Comparison of ENCODE assay signal across 8 cellular contexts in genomic region chr7:25894002-25894901, GRCh38.
A peak's percentile ranks its signal among the peaks of the same experiment; 100 is the strongest.
DNase-seq lines count a peak whose midpoint lies in the region; ATAC-seq, FAIRE-seq and TF ChIP-seq lines count a peak whose summit lies in the region.

No MANE protein-coding gene starts in this region.

- no peaks in the 10 kb centered on the region for H3K36me3 Mint-ChIP-seq in CD8-positive, alpha-beta T cell

- no peaks in the 10 kb centered on the region for H3K9me3 Mint-ChIP-seq in CD8-positive, alpha-beta T cell

- no peak overlapping the region for H3K4me3 ChIP-seq in CD8-positive, alpha-beta T cell (ENCODE audit: low read depth, low read length)
- H3K4me3 ChIP-seq in OCI-LY1 (ENCODE audit: low read depth, low read length, poor library complexity, severe bottlenecking): peak overlapping the region; percentile 57
- peak overlapping the region; percentile 58; the same call in 1 of the 2 replicates for H3K4me3 ChIP-seq in GM12878
- no peak overlapping the region for H3K4me3 ChIP-seq in parathyroid adenoma (ENCODE audit: low read depth, low read length)

- H3K79me2 ChIP-seq in OCI-LY1 (ENCODE audit: insufficient read depth, low read length) (no peaks in the 10 kb centered on the region), GM12878 (ENCODE audit: control insufficient read depth, insufficient read depth, low read length) (no peaks in the 10 kb centered on the region), parathyroid adenoma (no peaks in the 10 kb centered on the region)

- H3K4me1 Mint-ChIP-seq in CD8-positive, alpha-beta T cell (ENCODE audit: low read depth): peaks cover 21% of the 10 kb centered on the region

- intact Hi-C loops in CD8-positive, alpha-beta T cell (cut with DNase I, micrococcal nuclease): loop anchor here (5.0 to 10.0 kb wide), 5 partner anchors 183 to 788 kb away; partner anchors contain the start of genes CBX3 (in 1 of the 2) and HNRNPA2B1 (in 1 of the 2)
- intact Hi-C loops in GM12878 (cut with micrococcal nuclease; ENCODE audit: unreplicated experiment): loop anchor here (1.0 to 5.0 kb wide), 7 partner anchors 55 to 1268 kb away; partner anchors contain the start of gene SNX10

- H2AFZ ChIP-seq in OCI-LY1 (ENCODE audit: low read length) (peak overlapping the region; percentile 84), GM12878 (ENCODE audit: control insufficient read depth, low read depth, low read length) (peak overlapping the region; percentile 99), parathyroid adenoma (peak overlapping the region; percentile 91)

- no peaks in the 10 kb centered on the region for H3K9me2 ChIP-seq in OCI-LY1 (ENCODE audit: low read depth, low read length)

- peak; percentile 52 for ATAC-seq in CD8-positive, alpha-beta T cell
- peak; percentile 65 for ATAC-seq in GM18858 (IDR thresholded peaks at IDR 0.05; ENCODE audit: unreplicated experiment)
- peak; percentile 54 for ATAC-seq in HG02973 (IDR thresholded peaks at IDR 0.05; ENCODE audit: unreplicated experiment)
- peak; percentile 88 for ATAC-seq in GM12878

- peaks cover 14% of the 10 kb centered on the region for H3K4me1 ChIP-seq in CD8-positive, alpha-beta T cell (ENCODE audit: insufficient read depth, low read length)
- H3K4me1 ChIP-seq in OCI-LY1 (ENCODE audit: insufficient read depth, low read length, severe bottlenecking): peaks cover 49% of the 10 kb centered on the region
- H3K4me1 ChIP-seq in GM12878 (ENCODE audit: control insufficient read depth, insufficient read depth, low read length): peaks cover 29% of the 10 kb centered on the region
- H3K4me1 ChIP-seq in parathyroid adenoma: peaks cover 5% of the 10 kb centered on the region

- FAIRE-seq in GM12878 (lab: Jason Lieb, UNC): peak; percentile 54

- BruUV-seq in GM12878 (replicated peaks; lab: Mats Ljungman, UMichigan): no TSS peak

- TF ChIP-seq RAD21 in GM12878 (IDR thresholded peaks at IDR 0.05; ENCODE audit: insufficient read depth, low read depth, low read length): no peak

- no peak overlapping the region for H3K27ac ChIP-seq in CD8-positive, alpha-beta T cell (ENCODE audit: low read depth, low read length)
- H3K27ac ChIP-seq in OCI-LY1 (ENCODE audit: low read depth, low read length, poor library complexity, severe bottlenecking) (peak overlapping the region; percentile 85), GM12878 (ENCODE audit: control insufficient read depth, insufficient read depth) (peak overlapping the region; percentile 59), parathyroid adenoma (no peak overlapping the region)

- peak overlapping the region; percentile 73 for H3K9ac ChIP-seq in OCI-LY1 (ENCODE audit: low read length)
- H3K9ac ChIP-seq in GM12878 (ENCODE audit: control insufficient read depth, insufficient read depth, low read length): peak overlapping the region; percentile 59
- H3K9ac ChIP-seq in parathyroid adenoma: no peak overlapping the region

- no peaks in the 10 kb centered on the region for H3K36me3 ChIP-seq in CD8-positive, alpha-beta T cell (ENCODE audit: insufficient read depth, low read length)
- H3K36me3 ChIP-seq in OCI-LY1 (ENCODE audit: insufficient read depth, low read length) (no peaks in the 10 kb centered on the region), GM12878 (ENCODE audit: control insufficient read depth in 2 of 2, insufficient read depth in 2 of 2, low read length in 1 of 2) (no peaks in the 10 kb centered on the region), parathyroid adenoma (ENCODE audit: control insufficient read depth, insufficient read depth, low read length) (no peaks in the 10 kb centered on the region)

- H3K4me2 ChIP-seq in OCI-LY1 (ENCODE audit: low read length): peak overlapping the region; percentile 85
- peak overlapping the region; percentile 85 for H3K4me2 ChIP-seq in GM12878 (ENCODE audit: control insufficient read depth, insufficient read depth)
- no peak overlapping the region for H3K4me2 ChIP-seq in parathyroid adenoma (ENCODE audit: low read length)

- 0 out of 4 replicates have a peak, but pooled peaks of 1 of the 2 experiments have one; percentile 22 for TF ChIP-seq EP300 in GM12878 (IDR thresholded peaks at IDR 0.05; ENCODE audit: borderline replicate concordance in 1 of 2, control insufficient read depth in 1 of 2, low read depth in 2 of 2, low read length in 2 of 2)

- H3K4me3 Mint-ChIP-seq in CD8-positive, alpha-beta T cell: peak overlapping the region; percentile 4

- peaks cover 7% of the 10 kb centered on the region for H3K27me3 Mint-ChIP-seq in CD8-positive, alpha-beta T cell (ENCODE audit: low read depth)

- H3K9me3 ChIP-seq in CD8-positive, alpha-beta T cell (ENCODE audit: low read length): no peaks in the 10 kb centered on the region
- H3K9me3 ChIP-seq in OCI-LY1 (ENCODE audit: low read length) (no peaks in the 10 kb centered on the region), GM12878 (replicated peaks; ENCODE audit: control insufficient read depth, insufficient read depth, low read length) (no peaks in the 10 kb centered on the region), parathyroid adenoma (ENCODE audit: control insufficient read depth, low read length) (no peaks in the 10 kb centered on the region)

- H3F3A ChIP-seq in OCI-LY1 (ENCODE audit: insufficient read depth, low read length): no peaks in the 10 kb centered on the region

- 45% methylated on average over 7 of the region's 7 CpGs for WGBS in GM12878 (ENCODE audit: insufficient coverage, insufficient replicate concordance, low lambda C conversion rate, missing lambda C conversion rate)

- TF ChIP-seq CTCF in CD8-positive, alpha-beta T cell (IDR thresholded peaks at IDR 0.05): no peak
- TF ChIP-seq CTCF in OCI-LY1 (IDR thresholded peaks at IDR 0.05; ENCODE audit: low read length) (no peak), GM12878 (IDR thresholded peaks at IDR 0.05 in 2 of 3, conservative IDR thresholded peaks at IDR 0.05 in 1 of 3; ENCODE audit: control insufficient read depth in 2 of 3, extremely low read depth in 1 of 3, insufficient read depth in 1 of 3, low read depth in 3 of 3, low read length in 3 of 3) (peak in 1 of 3 experiments; percentile 14; a peak in 1 of 6 replicates), parathyroid adenoma (IDR thresholded peaks at IDR 0.05) (no peak)

- SMC1A ChIA-PET in GM12878 (lab: Charles Lee; ENCODE audit: uncharacterized antibody, unreplicated experiment): interaction anchor here (0.5 to 10.3 kb wide), 50 partner anchors 13 to 1285 kb away, joined by 3 to 200 read pairs (median 6); partner anchors contain the start of gene NFE2L3

- no peaks in the 10 kb centered on the region for H4K20me1 ChIP-seq in OCI-LY1 (ENCODE audit: insufficient read depth, low read length)
- H4K20me1 ChIP-seq in GM12878 (ENCODE audit: control insufficient read depth, insufficient read depth): no peaks in the 10 kb centered on the region

- peak; percentile 51; the same call in 1 of the 2 replicates for TF ChIP-seq POLR2A in GM12878 (IDR thresholded peaks at IDR 0.05; ENCODE audit: low read depth, low read length)

- POLR2A ChIA-PET in CD8-positive, alpha-beta T cell (lab: Charles Lee): interaction anchor here (0.5 to 1.8 kb wide), 2 partner anchors 212 to 471 kb away, joined by 3 to 7 read pairs; no protein-coding TSS in a partner anchor
- POLR2A ChIA-PET in GM12878 (lab: Charles Lee): interaction anchor here (0.7 to 3.4 kb wide), 11 partner anchors 11 to 465 kb away, joined by 3 to 21 read pairs (median 4); partner anchors contain the start of gene HNRNPA2B1

- no peak overlapping the region for H3K27ac Mint-ChIP-seq in CD8-positive, alpha-beta T cell

- in situ Hi-C loops in GM12878 (cut with MboI): loop anchor here (5.0 to 10.0 kb wide), 4 partner anchors 303 to 771 kb away; no protein-coding TSS in a partner anchor

- RAD21 ChIA-PET in GM12878 (lab: Charles Lee; ENCODE audit: unreplicated experiment): interaction anchor here (0.6 to 6.8 kb wide), 40 partner anchors 10 to 961 kb away, joined by 3 to 90 read pairs (median 6); partner anchors contain the start of genes NFE2L3 and SNX10

- DNase-seq in CD8-positive, alpha-beta T cell: peak in 3 of 7 experiments; percentile 23 to 41 (median 27)
- DNase-seq in GM12878 (ENCODE audit: low read depth, low spot score) (peak; percentile 53), hepatic stellate cell (ENCODE audit: low spot score) (no peak), NCI-H446 treated with DMSO at 0.1 percent for 48 hours (lab: John Stamatoyannopoulos, UW) (no peak)

- H3K27me3 ChIP-seq in CD8-positive, alpha-beta T cell (ENCODE audit: insufficient read depth, low read length): no peaks in the 10 kb centered on the region
- H3K27me3 ChIP-seq in OCI-LY1 (ENCODE audit: insufficient read depth, low read length): no peaks in the 10 kb centered on the region
- no peaks in the 10 kb centered on the region; a peak in 1 of 4 replicates for H3K27me3 ChIP-seq in GM12878 (replicated peaks in 1 of 2; ENCODE audit: control insufficient read depth in 2 of 2, insufficient read depth in 2 of 2, low read length in 1 of 2)
- no peaks in the 10 kb centered on the region for H3K27me3 ChIP-seq in parathyroid adenoma (ENCODE audit: control insufficient read depth, insufficient read depth, low read length)

- CTCF ChIA-PET in CD8-positive, alpha-beta T cell (lab: Charles Lee): interaction anchor here (0.6 to 8.4 kb wide), 32 partner anchors 12 to 1265 kb away, joined by 3 to 141 read pairs (median 4); partner anchors contain the start of gene SNX10
- CTCF ChIA-PET in GM12878 (lab: Yijun Ruan, JAX): interaction anchor here (0.8 to 9.8 kb wide), 46 partner anchors 7 to 1285 kb away, joined by 3 to 264 read pairs (median 5); partner anchors contain the start of genes CBX3 and HNRNPA2B1

TF ChIP-seq in GM12878, 131 proteins besides CTCF, POLR2A, EP300 and RAD21 (continues in another document):
- peak; percentile 62; the same call in 1 of the 2 replicates for TF ChIP-seq GABPA (IDR thresholded peaks at IDR 0.05; ENCODE audit: low read depth)
- 0 out of 2 replicates have a peak, but pooled peaks have one; percentile 39 for TF ChIP-seq IRF4 (IDR thresholded peaks at IDR 0.05; ENCODE audit: low read depth, low read length)
- peak; percentile 76 for TF ChIP-seq YY1 (IDR thresholded peaks at IDR 0.05; ENCODE audit: low read depth, low read length)
- TF ChIP-seq SIN3A (IDR thresholded peaks at IDR 0.05; ENCODE audit: low read depth, low read length): 0 out of 2 replicates have a peak, but pooled peaks have one; percentile 28
- TF ChIP-seq SMARCA5 (IDR thresholded peaks at IDR 0.05): peak; percentile 64; the same call in 1 of the 2 replicates
- TF ChIP-seq RUNX3 (IDR thresholded peaks at IDR 0.05; ENCODE audit: low read length): peak; percentile 51
- TF ChIP-seq ETV6 (conservative IDR thresholded peaks at IDR 0.05 in 1 of 2, IDR thresholded peaks at IDR 0.05 in 1 of 2; ENCODE audit: borderline replicate concordance in 1 of 2, low read depth in 1 of 2): no peak
- peak; percentile 89; the same call in 1 of the 2 replicates for TF ChIP-seq ESRRA (IDR thresholded peaks at IDR 0.05; ENCODE audit: low read length)
- TF ChIP-seq ZBED1 (IDR thresholded peaks at IDR 0.05; ENCODE audit: borderline replicate concordance): no peak

Comparison
In these comparisons a context has a peak if more than half of its experiments do, and no peak if none do; other contexts are left out.
1. H3K27ac ChIP-seq: peak in OCI-LY1 (single experiment) and GM12878 (single experiment); none in CD8-positive, alpha-beta T cell (single experiment) and parathyroid adenoma (single experiment).
2. H3K4me3 ChIP-seq: peak in OCI-LY1 (single experiment) and GM12878 (single experiment); none in CD8-positive, alpha-beta T cell (single experiment) and parathyroid adenoma (single experiment).
3. Peak in every context shown above with its lines, with median percentiles within 50 percentile points of each other: ATAC-seq and H2AFZ ChIP-seq.